In the genomic region with DNA sequence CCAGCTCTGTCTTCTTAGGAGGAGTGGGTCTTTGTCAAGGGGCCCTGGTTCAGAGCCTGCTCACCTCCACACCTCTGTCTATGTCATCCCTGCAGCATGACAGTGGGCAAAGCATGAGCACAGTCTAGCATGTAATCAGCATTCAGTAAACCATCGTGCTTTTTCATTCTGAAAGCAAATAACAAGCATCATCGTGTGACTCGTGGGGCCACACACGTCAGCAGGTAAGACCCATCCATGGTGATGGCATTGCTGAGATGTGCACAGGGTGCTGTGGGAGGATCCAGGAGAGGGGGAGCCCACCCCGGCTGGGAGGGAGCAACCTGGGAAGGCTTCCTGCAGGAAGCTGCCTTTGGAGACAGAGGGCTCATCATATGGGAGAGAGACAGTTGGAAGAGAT, we compare ENCODE assay signal across 14 cellular contexts.
DNase-seq lines count a peak whose midpoint lies in the region; ATAC-seq and TF ChIP-seq lines count a peak whose summit lies in the region.
"Had no signal": no experiment of that assay in that cellular context is flagged by ENCODE, and none has a peak within 500 bp of the region (broad histone marks: within the 10 kb centered on the region; RNA-seq: fewer than 3 reads in every experiment).

No MANE protein-coding gene starts in this region.

- H3K4me1 Mint-ChIP-seq in activated CD4-positive, alpha-beta T cell treated with anti-CD3 and anti-CD28 coated beads for 36 hours, result peaks cover 20% of the 10 kb centered on the region
- H3K4me1 Mint-ChIP-seq in activated CD4-positive, alpha-beta T cell treated with anti-CD3 and anti-CD28 coated beads, Interleukin-2, amount 10 ng/mL, durations not matched to agents 24 days and 14 days, result peaks cover 8% of the 10 kb centered on the region
- H3K4me1 Mint-ChIP-seq in CD4-positive, CD25-positive, alpha-beta regulatory T cell, result peaks cover 5 to 13% (median 5%) of the 10 kb centered on the region in 4 donors
- H3K4me1 Mint-ChIP-seq in progenitor cell of endocrine pancreas (ENCODE audit: low read depth), result peaks cover 8% of the 10 kb centered on the region

- H3K4me3 ChIP-seq in CD4-positive, CD25-positive, alpha-beta regulatory T cell (ENCODE audit: low read depth, low read length), result no peak overlapping the region
- H3K4me3 ChIP-seq: HAP-1 had no signal

- H3K4me3 Mint-ChIP-seq in activated CD4-positive, alpha-beta T cell treated with anti-CD3 and anti-CD28 coated beads for 36 hours, result no peak overlapping the region
- no peak overlapping the region for H3K4me3 Mint-ChIP-seq in activated CD4-positive, alpha-beta T cell treated with anti-CD3 and anti-CD28 coated beads, Interleukin-2, amount 10 ng/mL, durations not matched to agents 24 days and 14 days
- H3K4me3 Mint-ChIP-seq in CD4-positive, CD25-positive, alpha-beta regulatory T cell, result peak overlapping the region in 2 of 4 donors; percentile 16 to 34
- H3K4me3 Mint-ChIP-seq in progenitor cell of endocrine pancreas (ENCODE audit: low read depth), result no peak overlapping the region

- no peaks in the 10 kb centered on the region for H3K36me3 ChIP-seq in CD4-positive, CD25-positive, alpha-beta regulatory T cell (ENCODE audit: control insufficient read depth, insufficient read depth, low read length)
- H3K36me3 ChIP-seq: HAP-1 had no signal

- H3K36me3 Mint-ChIP-seq in activated CD4-positive, alpha-beta T cell treated with anti-CD3 and anti-CD28 coated beads for 36 hours (ENCODE audit: low read depth), result no peaks in the 10 kb centered on the region
- H3K36me3 Mint-ChIP-seq in activated CD4-positive, alpha-beta T cell treated with anti-CD3 and anti-CD28 coated beads, Interleukin-2, amount 10 ng/mL, durations not matched to agents 24 days and 14 days (ENCODE audit: low read depth), result no peaks in the 10 kb centered on the region
- H3K36me3 Mint-ChIP-seq in CD4-positive, CD25-positive, alpha-beta regulatory T cell, result no peaks in the 10 kb centered on the region
- no peaks in the 10 kb centered on the region for H3K36me3 Mint-ChIP-seq in progenitor cell of endocrine pancreas (ENCODE audit: insufficient read depth)

- H3K9me3 ChIP-seq in CD4-positive, CD25-positive, alpha-beta regulatory T cell (ENCODE audit: control insufficient read depth in 2 of 2, low read length in 2 of 2), result no peaks in the 10 kb centered on the region
- H3K9me3 ChIP-seq: HAP-1 had no signal

- peak; percentile 63 for ATAC-seq in activated CD4-positive, alpha-beta T cell treated with anti-CD3 and anti-CD28 coated beads for 36 hours
- no peak for ATAC-seq in CD4-positive, CD25-positive, alpha-beta regulatory T cell (ENCODE audit: low read depth in 2 of 2)
- ATAC-seq in left lobe of liver, result no peak

- peak; percentile 59 for DNase-seq in activated CD4-positive, alpha-beta T cell treated with anti-CD3 and anti-CD28 coated beads for 36 hours
- DNase-seq in activated CD4-positive, alpha-beta T cell treated with anti-CD3 and anti-CD28 coated beads, Interleukin-2, amount 10 ng/mL, durations not matched to agents 24 days and 14 days, result no peak
- no peak for DNase-seq in CD4-positive, CD25-positive, alpha-beta regulatory T cell
- no peak for DNase-seq in caudate nucleus (lab: John Stamatoyannopoulos, UW)
- DNase-seq in progenitor cell of endocrine pancreas (ENCODE audit: low spot score, unreplicated experiment), result no peak
- no peak for DNase-seq in NCI-H2029 (lab: John Stamatoyannopoulos, UW)
- DNase-seq in T1000 (lab: John Stamatoyannopoulos, UW), result no peak
- no peak for DNase-seq in left lobe of liver (ENCODE audit: low spot score)
- DNase-seq: DMS79 treated with DMSO at 0.1 percent for 48 hours, MM.1S, NCI-H187 treated with DMSO at 0.1 percent for 48 hours, NCI-H82 had no signal

- intact Hi-C loops in activated CD4-positive, alpha-beta T cell treated with anti-CD3 and anti-CD28 coated beads for 36 hours (cut with DNase I, micrococcal nuclease), result no loop called here
- intact Hi-C loops in activated CD4-positive, alpha-beta T cell treated with anti-CD3 and anti-CD28 coated beads, Interleukin-2, amount 10 ng/mL, durations not matched to agents 24 days and 14 days (cut with micrococcal nuclease), result no loop called here

- POLR2A ChIA-PET in activated CD4-positive, alpha-beta T cell treated with anti-CD3 and anti-CD28 coated beads for 36 hours (lab: Charles Lee), result interaction anchor here (0.6 kb wide), 1 partner anchor 32 kb away, joined by 3 read pairs; no protein-coding TSS in a partner anchor

- no peaks in the 10 kb centered on the region for H3K9me3 Mint-ChIP-seq in activated CD4-positive, alpha-beta T cell treated with anti-CD3 and anti-CD28 coated beads for 36 hours (ENCODE audit: low read depth)
- H3K9me3 Mint-ChIP-seq in activated CD4-positive, alpha-beta T cell treated with anti-CD3 and anti-CD28 coated beads, Interleukin-2, amount 10 ng/mL, durations not matched to agents 24 days and 14 days, result no peaks in the 10 kb centered on the region
- H3K9me3 Mint-ChIP-seq in CD4-positive, CD25-positive, alpha-beta regulatory T cell, result no peaks in the 10 kb centered on the region
- no peaks in the 10 kb centered on the region for H3K9me3 Mint-ChIP-seq in progenitor cell of endocrine pancreas (ENCODE audit: low read depth)

- no peaks in the 10 kb centered on the region for H3K27me3 ChIP-seq in CD4-positive, CD25-positive, alpha-beta regulatory T cell (ENCODE audit: control insufficient read depth, insufficient read depth, low read length)

- CTCF ChIA-PET in activated CD4-positive, alpha-beta T cell treated with anti-CD3 and anti-CD28 coated beads for 36 hours (lab: Charles Lee), result interaction anchor here (0.6 kb wide), 1 partner anchor 14 kb away, joined by 3 read pairs; no protein-coding TSS in a partner anchor

- no peaks in the 10 kb centered on the region for H3K27me3 Mint-ChIP-seq in activated CD4-positive, alpha-beta T cell treated with anti-CD3 and anti-CD28 coated beads for 36 hours
- no peaks in the 10 kb centered on the region for H3K27me3 Mint-ChIP-seq in activated CD4-positive, alpha-beta T cell treated with anti-CD3 and anti-CD28 coated beads, Interleukin-2, amount 10 ng/mL, durations not matched to agents 24 days and 14 days
- H3K27me3 Mint-ChIP-seq in CD4-positive, CD25-positive, alpha-beta regulatory T cell, result no peaks in the 10 kb centered on the region
- H3K27me3 Mint-ChIP-seq in progenitor cell of endocrine pancreas, result no peaks in the 10 kb centered on the region

- H3K27ac ChIP-seq in CD4-positive, CD25-positive, alpha-beta regulatory T cell (ENCODE audit: insufficient read depth, low read length, poor library complexity, severe bottlenecking), result no peak overlapping the region
- H3K27ac ChIP-seq in caudate nucleus (ENCODE audit: low read depth, low read length), result peak overlapping the region; percentile 13
- H3K27ac ChIP-seq: C4-2B had no signal

- H3K4me1 ChIP-seq in CD4-positive, CD25-positive, alpha-beta regulatory T cell (ENCODE audit: control insufficient read depth, insufficient read depth, low read length, poor library complexity, severe bottlenecking), result peaks cover 10% of the 10 kb centered on the region

- H3K27ac Mint-ChIP-seq in activated CD4-positive, alpha-beta T cell treated with anti-CD3 and anti-CD28 coated beads for 36 hours, result no peak overlapping the region
- H3K27ac Mint-ChIP-seq in activated CD4-positive, alpha-beta T cell treated with anti-CD3 and anti-CD28 coated beads, Interleukin-2, amount 10 ng/mL, durations not matched to agents 24 days and 14 days, result no peak overlapping the region
- H3K27ac Mint-ChIP-seq in CD4-positive, CD25-positive, alpha-beta regulatory T cell, result peak overlapping the region in 2 of 3 donors; percentile 23 to 93
- peak overlapping the region; percentile 37 for H3K27ac Mint-ChIP-seq in progenitor cell of endocrine pancreas

- no peak for TF ChIP-seq CTCF in progenitor cell of endocrine pancreas (IDR thresholded peaks at IDR 0.05; ENCODE audit: unreplicated experiment)

Comparison
In these comparisons a context has a peak if more than half of its experiments do, and no peak if none do; other contexts are left out.
1. H3K27ac Mint-ChIP-seq: peak in CD4-positive, CD25-positive, alpha-beta regulatory T cell (2 of 3) and progenitor cell of endocrine pancreas (single experiment); none in activated CD4-positive, alpha-beta T cell treated with anti-CD3 and anti-CD28 coated beads for 36 hours (single experiment) and activated CD4-positive, alpha-beta T cell treated with anti-CD3 and anti-CD28 coated beads, Interleukin-2, amount 10 ng/mL, durations not matched to agents 24 days and 14 days (single experiment).